In the genomic region with DNA sequence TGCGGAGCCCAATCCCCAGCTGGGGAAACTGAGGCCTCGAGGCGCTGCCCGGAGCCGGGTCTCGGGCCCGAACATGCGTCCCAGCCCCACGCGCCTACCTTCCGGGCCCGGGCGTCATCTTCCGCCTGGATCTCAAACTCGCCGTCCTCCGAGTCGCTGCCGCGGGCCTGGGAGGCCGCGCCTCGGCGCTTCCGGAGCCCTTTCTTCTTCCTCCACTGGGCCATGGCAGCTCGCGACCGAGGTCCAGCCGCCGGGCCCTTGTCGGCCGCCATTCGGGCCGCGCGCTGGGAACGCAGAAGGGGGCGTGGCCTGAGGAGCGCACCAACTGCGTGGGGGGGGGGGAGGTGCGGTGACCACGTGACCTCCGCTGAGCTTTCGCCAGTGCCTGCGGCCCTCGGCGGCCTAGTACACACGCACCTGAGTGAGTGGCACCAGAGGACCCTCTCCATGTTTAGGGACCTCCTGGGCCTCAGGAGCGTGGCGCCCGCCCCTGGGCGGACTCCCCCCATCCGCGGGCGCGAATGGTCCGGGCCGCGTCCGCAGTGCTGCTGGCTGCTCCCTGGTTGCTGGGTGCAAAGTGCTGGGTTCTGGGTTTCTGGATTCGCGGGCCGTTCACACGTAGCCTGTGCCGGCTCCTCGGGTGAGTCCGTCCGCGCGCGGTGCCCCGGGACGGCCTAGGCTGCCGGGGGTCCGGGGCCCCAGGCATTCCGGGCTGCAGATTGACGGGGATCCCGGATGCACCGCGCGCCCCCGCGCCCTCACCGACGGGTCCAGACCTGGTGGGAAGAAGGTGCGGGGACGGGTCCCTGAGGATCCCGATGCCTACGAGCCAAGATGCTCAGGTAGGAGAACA, we compare ENCODE assay signal across 1 cellular context.
TF ChIP-seq lines count a peak whose summit lies in the region.

A gene with protein sequence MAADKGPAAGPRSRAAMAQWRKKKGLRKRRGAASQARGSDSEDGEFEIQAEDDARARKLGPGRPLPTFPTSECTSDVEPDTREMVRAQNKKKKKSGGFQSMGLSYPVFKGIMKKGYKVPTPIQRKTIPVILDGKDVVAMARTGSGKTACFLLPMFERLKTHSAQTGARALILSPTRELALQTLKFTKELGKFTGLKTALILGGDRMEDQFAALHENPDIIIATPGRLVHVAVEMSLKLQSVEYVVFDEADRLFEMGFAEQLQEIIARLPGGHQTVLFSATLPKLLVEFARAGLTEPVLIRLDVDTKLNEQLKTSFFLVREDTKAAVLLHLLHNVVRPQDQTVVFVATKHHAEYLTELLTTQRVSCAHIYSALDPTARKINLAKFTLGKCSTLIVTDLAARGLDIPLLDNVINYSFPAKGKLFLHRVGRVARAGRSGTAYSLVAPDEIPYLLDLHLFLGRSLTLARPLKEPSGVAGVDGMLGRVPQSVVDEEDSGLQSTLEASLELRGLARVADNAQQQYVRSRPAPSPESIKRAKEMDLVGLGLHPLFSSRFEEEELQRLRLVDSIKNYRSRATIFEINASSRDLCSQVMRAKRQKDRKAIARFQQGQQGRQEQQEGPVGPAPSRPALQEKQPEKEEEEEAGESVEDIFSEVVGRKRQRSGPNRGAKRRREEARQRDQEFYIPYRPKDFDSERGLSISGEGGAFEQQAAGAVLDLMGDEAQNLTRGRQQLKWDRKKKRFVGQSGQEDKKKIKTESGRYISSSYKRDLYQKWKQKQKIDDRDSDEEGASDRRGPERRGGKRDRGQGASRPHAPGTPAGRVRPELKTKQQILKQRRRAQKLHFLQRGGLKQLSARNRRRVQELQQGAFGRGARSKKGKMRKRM (minus strand): TSS at position 299 of the 853 bp plus-strand sequence. CDS start 27 bp downstream, at position 272.
A gene with protein sequence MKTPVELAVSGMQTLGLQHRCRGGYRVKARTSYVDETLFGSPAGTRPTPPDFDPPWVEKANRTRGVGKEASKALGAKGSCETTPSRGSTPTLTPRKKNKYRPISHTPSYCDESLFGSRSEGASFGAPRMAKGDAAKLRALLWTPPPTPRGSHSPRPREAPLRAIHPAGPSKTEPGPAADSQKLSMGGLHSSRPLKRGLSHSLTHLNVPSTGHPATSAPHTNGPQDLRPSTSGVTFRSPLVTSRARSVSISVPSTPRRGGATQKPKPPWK (plus strand): TSS at position 542 of the 853 bp plus-strand sequence. CDS start 1,026 bp downstream, outside the sequence.

TF ChIP-seq in WTC11, 78 proteins besides CTCF, POLR2A, EP300 and RAD21 (continued from another document and continues in another):
- TF ChIP-seq, protein P1, sequence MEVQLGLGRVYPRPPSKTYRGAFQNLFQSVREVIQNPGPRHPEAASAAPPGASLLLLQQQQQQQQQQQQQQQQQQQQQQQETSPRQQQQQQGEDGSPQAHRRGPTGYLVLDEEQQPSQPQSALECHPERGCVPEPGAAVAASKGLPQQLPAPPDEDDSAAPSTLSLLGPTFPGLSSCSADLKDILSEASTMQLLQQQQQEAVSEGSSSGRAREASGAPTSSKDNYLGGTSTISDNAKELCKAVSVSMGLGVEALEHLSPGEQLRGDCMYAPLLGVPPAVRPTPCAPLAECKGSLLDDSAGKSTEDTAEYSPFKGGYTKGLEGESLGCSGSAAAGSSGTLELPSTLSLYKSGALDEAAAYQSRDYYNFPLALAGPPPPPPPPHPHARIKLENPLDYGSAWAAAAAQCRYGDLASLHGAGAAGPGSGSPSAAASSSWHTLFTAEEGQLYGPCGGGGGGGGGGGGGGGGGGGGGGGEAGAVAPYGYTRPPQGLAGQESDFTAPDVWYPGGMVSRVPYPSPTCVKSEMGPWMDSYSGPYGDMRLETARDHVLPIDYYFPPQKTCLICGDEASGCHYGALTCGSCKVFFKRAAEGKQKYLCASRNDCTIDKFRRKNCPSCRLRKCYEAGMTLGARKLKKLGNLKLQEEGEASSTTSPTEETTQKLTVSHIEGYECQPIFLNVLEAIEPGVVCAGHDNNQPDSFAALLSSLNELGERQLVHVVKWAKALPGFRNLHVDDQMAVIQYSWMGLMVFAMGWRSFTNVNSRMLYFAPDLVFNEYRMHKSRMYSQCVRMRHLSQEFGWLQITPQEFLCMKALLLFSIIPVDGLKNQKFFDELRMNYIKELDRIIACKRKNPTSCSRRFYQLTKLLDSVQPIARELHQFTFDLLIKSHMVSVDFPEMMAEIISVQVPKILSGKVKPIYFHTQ (CRISPR knock-in tag; IDR thresholded peaks at IDR 0.05): no peak
- TF ChIP-seq ATF1 (CRISPR knock-in tag; IDR thresholded peaks at IDR 0.05) (0 out of 2 replicates have a peak, but pooled peaks have one; percentile 68), ZNF416 (CRISPR knock-in tag; IDR thresholded peaks at IDR 0.05) (0 out of 2 replicates have a peak, but pooled peaks have one; percentile 45), NFE2L1 (CRISPR knock-in tag; IDR thresholded peaks at IDR 0.05) (0 out of 2 replicates have a peak, but pooled peaks have one; percentile 74), GTF2I (CRISPR knock-in tag; conservative IDR thresholded peaks at IDR 0.05) (no peak), NFYB (CRISPR knock-in tag; conservative IDR thresholded peaks at IDR 0.05; ENCODE audit: low read depth) (no peak), ESRRA (CRISPR knock-in tag; IDR thresholded peaks at IDR 0.05; ENCODE audit: borderline replicate concordance) (peak; percentile 67; the same call in 1 of the 2 replicates), GRHL2 (CRISPR knock-in tag; IDR thresholded peaks at IDR 0.05; ENCODE audit: insufficient replicate concordance, severe bottlenecking) (no peak), ZNF263 (CRISPR knock-in tag; IDR thresholded peaks at IDR 0.05; ENCODE audit: low read depth) (0 out of 2 replicates have a peak, but pooled peaks have one; percentile 55), TCF7 (CRISPR knock-in tag; IDR thresholded peaks at IDR 0.05; ENCODE audit: low read depth) (no peak), CBFB (CRISPR knock-in tag; IDR thresholded peaks at IDR 0.05; ENCODE audit: low read depth) (peak; percentile 96; the same call in 1 of the 2 replicates), NR2C2 (CRISPR knock-in tag; IDR thresholded peaks at IDR 0.05) (no peak)
- TF ChIP-seq, protein P2, sequence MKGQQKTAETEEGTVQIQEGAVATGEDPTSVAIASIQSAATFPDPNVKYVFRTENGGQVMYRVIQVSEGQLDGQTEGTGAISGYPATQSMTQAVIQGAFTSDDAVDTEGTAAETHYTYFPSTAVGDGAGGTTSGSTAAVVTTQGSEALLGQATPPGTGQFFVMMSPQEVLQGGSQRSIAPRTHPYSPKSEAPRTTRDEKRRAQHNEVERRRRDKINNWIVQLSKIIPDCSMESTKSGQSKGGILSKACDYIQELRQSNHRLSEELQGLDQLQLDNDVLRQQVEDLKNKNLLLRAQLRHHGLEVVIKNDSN (CRISPR knock-in tag; IDR thresholded peaks at IDR 0.05): peak; percentile 98
- TF ChIP-seq, protein P3, sequence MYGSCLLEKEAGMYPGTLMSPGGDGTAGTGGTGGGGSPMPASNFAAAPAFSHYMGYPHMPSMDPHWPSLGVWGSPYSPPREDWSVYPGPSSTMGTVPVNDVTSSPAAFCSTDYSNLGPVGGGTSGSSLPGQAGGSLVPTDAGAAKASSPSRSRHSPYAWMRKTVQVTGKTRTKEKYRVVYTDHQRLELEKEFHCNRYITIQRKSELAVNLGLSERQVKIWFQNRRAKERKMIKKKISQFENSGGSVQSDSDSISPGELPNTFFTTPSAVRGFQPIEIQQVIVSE (CRISPR knock-in tag; IDR thresholded peaks at IDR 0.05; ENCODE audit: borderline replicate concordance): no peak
- TF ChIP-seq, protein P4, sequence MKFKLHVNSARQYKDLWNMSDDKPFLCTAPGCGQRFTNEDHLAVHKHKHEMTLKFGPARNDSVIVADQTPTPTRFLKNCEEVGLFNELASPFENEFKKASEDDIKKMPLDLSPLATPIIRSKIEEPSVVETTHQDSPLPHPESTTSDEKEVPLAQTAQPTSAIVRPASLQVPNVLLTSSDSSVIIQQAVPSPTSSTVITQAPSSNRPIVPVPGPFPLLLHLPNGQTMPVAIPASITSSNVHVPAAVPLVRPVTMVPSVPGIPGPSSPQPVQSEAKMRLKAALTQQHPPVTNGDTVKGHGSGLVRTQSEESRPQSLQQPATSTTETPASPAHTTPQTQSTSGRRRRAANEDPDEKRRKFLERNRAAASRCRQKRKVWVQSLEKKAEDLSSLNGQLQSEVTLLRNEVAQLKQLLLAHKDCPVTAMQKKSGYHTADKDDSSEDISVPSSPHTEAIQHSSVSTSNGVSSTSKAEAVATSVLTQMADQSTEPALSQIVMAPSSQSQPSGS (CRISPR knock-in tag; IDR thresholded peaks at IDR 0.05; ENCODE audit: borderline replicate concordance, low read depth): no peak
- TF ChIP-seq, protein P5, sequence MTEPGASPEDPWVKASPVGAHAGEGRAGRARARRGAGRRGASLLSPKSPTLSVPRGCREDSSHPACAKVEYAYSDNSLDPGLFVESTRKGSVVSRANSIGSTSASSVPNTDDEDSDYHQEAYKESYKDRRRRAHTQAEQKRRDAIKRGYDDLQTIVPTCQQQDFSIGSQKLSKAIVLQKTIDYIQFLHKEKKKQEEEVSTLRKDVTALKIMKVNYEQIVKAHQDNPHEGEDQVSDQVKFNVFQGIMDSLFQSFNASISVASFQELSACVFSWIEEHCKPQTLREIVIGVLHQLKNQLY (CRISPR knock-in tag; IDR thresholded peaks at IDR 0.05): no peak
- TF ChIP-seq, protein P6, sequence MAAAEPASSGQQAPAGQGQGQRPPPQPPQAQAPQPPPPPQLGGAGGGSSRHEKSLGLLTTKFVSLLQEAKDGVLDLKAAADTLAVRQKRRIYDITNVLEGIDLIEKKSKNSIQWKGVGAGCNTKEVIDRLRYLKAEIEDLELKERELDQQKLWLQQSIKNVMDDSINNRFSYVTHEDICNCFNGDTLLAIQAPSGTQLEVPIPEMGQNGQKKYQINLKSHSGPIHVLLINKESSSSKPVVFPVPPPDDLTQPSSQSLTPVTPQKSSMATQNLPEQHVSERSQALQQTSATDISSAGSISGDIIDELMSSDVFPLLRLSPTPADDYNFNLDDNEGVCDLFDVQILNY (CRISPR knock-in tag; IDR thresholded peaks at IDR 0.05): peak; percentile 87
- TF ChIP-seq, protein P7, sequence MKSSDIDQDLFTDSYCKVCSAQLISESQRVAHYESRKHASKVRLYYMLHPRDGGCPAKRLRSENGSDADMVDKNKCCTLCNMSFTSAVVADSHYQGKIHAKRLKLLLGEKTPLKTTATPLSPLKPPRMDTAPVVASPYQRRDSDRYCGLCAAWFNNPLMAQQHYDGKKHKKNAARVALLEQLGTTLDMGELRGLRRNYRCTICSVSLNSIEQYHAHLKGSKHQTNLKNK (CRISPR knock-in tag; IDR thresholded peaks at IDR 0.05): no peak
- TF ChIP-seq, protein P8, sequence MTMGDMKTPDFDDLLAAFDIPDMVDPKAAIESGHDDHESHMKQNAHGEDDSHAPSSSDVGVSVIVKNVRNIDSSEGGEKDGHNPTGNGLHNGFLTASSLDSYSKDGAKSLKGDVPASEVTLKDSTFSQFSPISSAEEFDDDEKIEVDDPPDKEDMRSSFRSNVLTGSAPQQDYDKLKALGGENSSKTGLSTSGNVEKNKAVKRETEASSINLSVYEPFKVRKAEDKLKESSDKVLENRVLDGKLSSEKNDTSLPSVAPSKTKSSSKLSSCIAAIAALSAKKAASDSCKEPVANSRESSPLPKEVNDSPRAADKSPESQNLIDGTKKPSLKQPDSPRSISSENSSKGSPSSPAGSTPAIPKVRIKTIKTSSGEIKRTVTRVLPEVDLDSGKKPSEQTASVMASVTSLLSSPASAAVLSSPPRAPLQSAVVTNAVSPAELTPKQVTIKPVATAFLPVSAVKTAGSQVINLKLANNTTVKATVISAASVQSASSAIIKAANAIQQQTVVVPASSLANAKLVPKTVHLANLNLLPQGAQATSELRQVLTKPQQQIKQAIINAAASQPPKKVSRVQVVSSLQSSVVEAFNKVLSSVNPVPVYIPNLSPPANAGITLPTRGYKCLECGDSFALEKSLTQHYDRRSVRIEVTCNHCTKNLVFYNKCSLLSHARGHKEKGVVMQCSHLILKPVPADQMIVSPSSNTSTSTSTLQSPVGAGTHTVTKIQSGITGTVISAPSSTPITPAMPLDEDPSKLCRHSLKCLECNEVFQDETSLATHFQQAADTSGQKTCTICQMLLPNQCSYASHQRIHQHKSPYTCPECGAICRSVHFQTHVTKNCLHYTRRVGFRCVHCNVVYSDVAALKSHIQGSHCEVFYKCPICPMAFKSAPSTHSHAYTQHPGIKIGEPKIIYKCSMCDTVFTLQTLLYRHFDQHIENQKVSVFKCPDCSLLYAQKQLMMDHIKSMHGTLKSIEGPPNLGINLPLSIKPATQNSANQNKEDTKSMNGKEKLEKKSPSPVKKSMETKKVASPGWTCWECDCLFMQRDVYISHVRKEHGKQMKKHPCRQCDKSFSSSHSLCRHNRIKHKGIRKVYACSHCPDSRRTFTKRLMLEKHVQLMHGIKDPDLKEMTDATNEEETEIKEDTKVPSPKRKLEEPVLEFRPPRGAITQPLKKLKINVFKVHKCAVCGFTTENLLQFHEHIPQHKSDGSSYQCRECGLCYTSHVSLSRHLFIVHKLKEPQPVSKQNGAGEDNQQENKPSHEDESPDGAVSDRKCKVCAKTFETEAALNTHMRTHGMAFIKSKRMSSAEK (CRISPR knock-in tag; IDR thresholded peaks at IDR 0.05; ENCODE audit: borderline replicate concordance): 0 out of 2 replicates have a peak, but pooled peaks have one; percentile 44
- TF ChIP-seq, protein P9, sequence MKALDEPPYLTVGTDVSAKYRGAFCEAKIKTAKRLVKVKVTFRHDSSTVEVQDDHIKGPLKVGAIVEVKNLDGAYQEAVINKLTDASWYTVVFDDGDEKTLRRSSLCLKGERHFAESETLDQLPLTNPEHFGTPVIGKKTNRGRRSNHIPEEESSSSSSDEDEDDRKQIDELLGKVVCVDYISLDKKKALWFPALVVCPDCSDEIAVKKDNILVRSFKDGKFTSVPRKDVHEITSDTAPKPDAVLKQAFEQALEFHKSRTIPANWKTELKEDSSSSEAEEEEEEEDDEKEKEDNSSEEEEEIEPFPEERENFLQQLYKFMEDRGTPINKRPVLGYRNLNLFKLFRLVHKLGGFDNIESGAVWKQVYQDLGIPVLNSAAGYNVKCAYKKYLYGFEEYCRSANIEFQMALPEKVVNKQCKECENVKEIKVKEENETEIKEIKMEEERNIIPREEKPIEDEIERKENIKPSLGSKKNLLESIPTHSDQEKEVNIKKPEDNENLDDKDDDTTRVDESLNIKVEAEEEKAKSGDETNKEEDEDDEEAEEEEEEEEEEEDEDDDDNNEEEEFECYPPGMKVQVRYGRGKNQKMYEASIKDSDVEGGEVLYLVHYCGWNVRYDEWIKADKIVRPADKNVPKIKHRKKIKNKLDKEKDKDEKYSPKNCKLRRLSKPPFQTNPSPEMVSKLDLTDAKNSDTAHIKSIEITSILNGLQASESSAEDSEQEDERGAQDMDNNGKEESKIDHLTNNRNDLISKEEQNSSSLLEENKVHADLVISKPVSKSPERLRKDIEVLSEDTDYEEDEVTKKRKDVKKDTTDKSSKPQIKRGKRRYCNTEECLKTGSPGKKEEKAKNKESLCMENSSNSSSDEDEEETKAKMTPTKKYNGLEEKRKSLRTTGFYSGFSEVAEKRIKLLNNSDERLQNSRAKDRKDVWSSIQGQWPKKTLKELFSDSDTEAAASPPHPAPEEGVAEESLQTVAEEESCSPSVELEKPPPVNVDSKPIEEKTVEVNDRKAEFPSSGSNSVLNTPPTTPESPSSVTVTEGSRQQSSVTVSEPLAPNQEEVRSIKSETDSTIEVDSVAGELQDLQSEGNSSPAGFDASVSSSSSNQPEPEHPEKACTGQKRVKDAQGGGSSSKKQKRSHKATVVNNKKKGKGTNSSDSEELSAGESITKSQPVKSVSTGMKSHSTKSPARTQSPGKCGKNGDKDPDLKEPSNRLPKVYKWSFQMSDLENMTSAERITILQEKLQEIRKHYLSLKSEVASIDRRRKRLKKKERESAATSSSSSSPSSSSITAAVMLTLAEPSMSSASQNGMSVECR (CRISPR knock-in tag; IDR thresholded peaks at IDR 0.05; ENCODE audit: borderline replicate concordance): peak; percentile 97
